Comparison of ENCODE assay signal across 8 cellular contexts in genomic region chr13:114100446-114101320, GRCh38. TPM values are rescaled to one million over a fixed set of nuclear protein-coding genes. Genes with fewer than 3 reads are reported as not detected.
DNase-seq lines count a peak whose midpoint lies in the region; ATAC-seq and TF ChIP-seq lines count a peak whose summit lies in the region.

No MANE protein-coding gene starts in this region.

- H3K36me3 Mint-ChIP-seq in activated CD4-positive, alpha-beta memory T cell treated with anti-CD3 and anti-CD28 coated beads for 36 hours, result peaks cover 21% of the 10 kb centered on the region
- peaks cover 56% of the 10 kb centered on the region for H3K36me3 Mint-ChIP-seq in activated CD4-positive, alpha-beta memory T cell treated with anti-CD3 and anti-CD28 coated beads, Interleukin-2, amount 10 ng/mL, durations not matched to agents 7 days and 5 days (ENCODE audit: low read depth)

- H3K27me3 ChIP-seq in body of pancreas (no peaks in the 10 kb centered on the region), tibial nerve (no peaks in the 10 kb centered on the region), MG63 (no peaks in the 10 kb centered on the region)

- peak overlapping the region; percentile 67 for H3K27ac Mint-ChIP-seq in activated CD4-positive, alpha-beta memory T cell treated with anti-CD3 and anti-CD28 coated beads for 36 hours
- no peak overlapping the region for H3K27ac Mint-ChIP-seq in activated CD4-positive, alpha-beta memory T cell treated with anti-CD3 and anti-CD28 coated beads, Interleukin-2, amount 10 ng/mL, durations not matched to agents 7 days and 5 days

- TF ChIP-seq CTCF in body of pancreas (IDR thresholded peaks at IDR 0.05) (no peak), tibial nerve (IDR thresholded peaks at IDR 0.05) (no peak)

- 59 to 62% methylated on average over 8 to 28 of the region's 28 CpGs for WGBS in body of pancreas, 2 donors
- WGBS in tibial nerve, 2 donors, result 70 to 73% methylated on average over 20 to 25 of the region's 28 CpGs

- no peak for TF ChIP-seq EP300 in tibial nerve (IDR thresholded peaks at IDR 0.05)

- H3K4me3 ChIP-seq in body of pancreas, result no peak overlapping the region
- H3K4me3 ChIP-seq in tibial nerve, result no peak overlapping the region
- H3K4me3 ChIP-seq in MG63, result no peak overlapping the region

- ATAC-seq in body of pancreas, result peak; percentile 61

- intact Hi-C loops in activated CD4-positive, alpha-beta memory T cell treated with anti-CD3 and anti-CD28 coated beads for 36 hours (cut with micrococcal nuclease), result no loop called here
- intact Hi-C loops in body of pancreas (cut with DNase I), result no loop called here

- POLR2A ChIA-PET in activated CD4-positive, alpha-beta memory T cell treated with anti-CD3 and anti-CD28 coated beads for 36 hours (lab: Charles Lee), result no interaction called here
- POLR2A ChIA-PET in activated CD4-positive, alpha-beta memory T cell treated with anti-CD3 and anti-CD28 coated beads, Interleukin-2, amount 10 ng/mL, durations not matched to agents 7 days and 5 days (lab: Charles Lee), result no interaction called here

- no peaks in the 10 kb centered on the region for H3K27me3 Mint-ChIP-seq in activated CD4-positive, alpha-beta memory T cell treated with anti-CD3 and anti-CD28 coated beads for 36 hours
- no peaks in the 10 kb centered on the region for H3K27me3 Mint-ChIP-seq in activated CD4-positive, alpha-beta memory T cell treated with anti-CD3 and anti-CD28 coated beads, Interleukin-2, amount 10 ng/mL, durations not matched to agents 7 days and 5 days

- H3K27ac ChIP-seq in body of pancreas, result peak overlapping the region; percentile 62 to 78 (median 70)
- H3K27ac ChIP-seq in tibial nerve, result peak overlapping the region; percentile 42 to 70 (median 62)

- peaks cover 12% of the 10 kb centered on the region for H3K9me3 Mint-ChIP-seq in activated CD4-positive, alpha-beta memory T cell treated with anti-CD3 and anti-CD28 coated beads for 36 hours
- H3K9me3 Mint-ChIP-seq in activated CD4-positive, alpha-beta memory T cell treated with anti-CD3 and anti-CD28 coated beads, Interleukin-2, amount 10 ng/mL, durations not matched to agents 7 days and 5 days, result peaks cover 9% of the 10 kb centered on the region

- no peaks in the 10 kb centered on the region for H3K9me3 ChIP-seq in body of pancreas
- no peaks in the 10 kb centered on the region for H3K9me3 ChIP-seq in tibial nerve
- no peaks in the 10 kb centered on the region for H3K9me3 ChIP-seq in MG63

- no peak overlapping the region for H3K4me3 Mint-ChIP-seq in activated CD4-positive, alpha-beta memory T cell treated with anti-CD3 and anti-CD28 coated beads for 36 hours
- no peak overlapping the region for H3K4me3 Mint-ChIP-seq in activated CD4-positive, alpha-beta memory T cell treated with anti-CD3 and anti-CD28 coated beads, Interleukin-2, amount 10 ng/mL, durations not matched to agents 7 days and 5 days

- no peak for TF ChIP-seq POLR2A in body of pancreas (IDR thresholded peaks at IDR 0.05)
- TF ChIP-seq POLR2A in tibial nerve (IDR thresholded peaks at IDR 0.05), result no peak

- CTCF ChIA-PET in activated CD4-positive, alpha-beta memory T cell treated with anti-CD3 and anti-CD28 coated beads for 36 hours (lab: Charles Lee), result no interaction called here
- CTCF ChIA-PET in activated CD4-positive, alpha-beta memory T cell treated with anti-CD3 and anti-CD28 coated beads, Interleukin-2, amount 10 ng/mL, durations not matched to agents 7 days and 5 days (lab: Charles Lee), result no interaction called here

- DNase-seq in activated CD4-positive, alpha-beta memory T cell treated with anti-CD3 and anti-CD28 coated beads for 36 hours, result no peak
- no peak for DNase-seq in activated CD4-positive, alpha-beta memory T cell treated with anti-CD3 and anti-CD28 coated beads, Interleukin-2, amount 10 ng/mL, durations not matched to agents 7 days and 5 days
- DNase-seq in body of pancreas (peak; percentile 50 to 82 (median 59)), mesenteric fat pad (ENCODE audit: low spot score) (peak; percentile 76), tibial nerve (ENCODE audit: low spot score in 2 of 2) (peak in 1 of 2 donors; percentile 19), MG63 (no peak), NCI-H510A treated with DMSO at 0.1 percent for 48 hours (lab: John Stamatoyannopoulos, UW) (no peak), NCI-H1436 (lab: John Stamatoyannopoulos, UW) (no peak)

- H3K36me3 ChIP-seq in body of pancreas (replicated peaks in 1 of 2; ENCODE audit: insufficient read depth in 1 of 2, low read depth in 2 of 2), result no peaks in the 10 kb centered on the region
- H3K36me3 ChIP-seq in tibial nerve, result no peaks in the 10 kb centered on the region
- H3K36me3 ChIP-seq in MG63, result no peaks in the 10 kb centered on the region

- H3K4me1 ChIP-seq in body of pancreas (peaks cover 31% of the 10 kb centered on the region), tibial nerve (peaks cover 0 to 67% (median 32%) of the 10 kb centered on the region in 4 donors)

- peaks cover 69% of the 10 kb centered on the region for H3K4me1 Mint-ChIP-seq in activated CD4-positive, alpha-beta memory T cell treated with anti-CD3 and anti-CD28 coated beads for 36 hours (ENCODE audit: low read depth)
- H3K4me1 Mint-ChIP-seq in activated CD4-positive, alpha-beta memory T cell treated with anti-CD3 and anti-CD28 coated beads, Interleukin-2, amount 10 ng/mL, durations not matched to agents 7 days and 5 days, result peaks cover 19% of the 10 kb centered on the region

RNA-seq across cellular contexts. Expression of gene RASA3, which starts 31.7 kb away (rescaled TPM):
- total RNA-seq in activated CD4-positive, alpha-beta memory T cell treated with anti-CD3 and anti-CD28 coated beads for 36 hours, result 10 to 100 TPM; 45.9 to 49.3 TPM
- 10 to 100 TPM; 97.2 to 99.3 TPM for total RNA-seq in activated CD4-positive, alpha-beta memory T cell treated with anti-CD3 and anti-CD28 coated beads, Interleukin-2, amount 10 ng/mL, durations not matched to agents 7 days and 5 days
- total RNA-seq in body of pancreas, result 10 to 100 TPM; 10.2 to 19.2 TPM
- total RNA-seq in mesenteric fat pad, result 102 TPM
- 10 to 100 TPM; 36.2 to 63.3 (median 46.3) TPM for total RNA-seq in tibial nerve
- total RNA-seq in MG63 (2014; rRNA removed; shearing (Covaris generic); ENCODE audit: low replicate concordance), result 18.8 and 21.7 TPM in 2 replicates

Comparison
In these comparisons a context has a peak if more than half of its experiments do, and no peak if none do; other contexts are left out.
1. DNase-seq: peak in body of pancreas (4 of 4) and mesenteric fat pad (single experiment); none in activated CD4-positive, alpha-beta memory T cell treated with anti-CD3 and anti-CD28 coated beads for 36 hours (single experiment), activated CD4-positive, alpha-beta memory T cell treated with anti-CD3 and anti-CD28 coated beads, Interleukin-2, amount 10 ng/mL, durations not matched to agents 7 days and 5 days (single experiment), MG63 (single experiment), NCI-H510A treated with DMSO at 0.1 percent for 48 hours (single experiment) and NCI-H1436 (single experiment).